ENCODE assay signal across 15 cellular contexts in genomic region chr15:78201281-78202190, GRCh38. TPM values are rescaled to one million over a fixed set of nuclear protein-coding genes. Genes with fewer than 3 reads are reported as not detected.
"Had no signal": no experiment of that assay in that cellular context is flagged by ENCODE, and none has a peak within 500 bp of the region (broad histone marks: within the 10 kb centered on the region; RNA-seq: fewer than 3 reads in every experiment).

No MANE protein-coding gene starts in this region.

- H3K9me3 ChIP-seq: upper lobe of left lung had no signal

- H3K27ac Mint-ChIP-seq: activated naive CD8-positive, alpha-beta T cell; brain; mesothelial cell of epicardium; stimulated activated effector memory CD8-positive, alpha-beta T cell treated with anti-CD3 and anti-CD28 coated beads, Interleukin-12 subunit alpha, Interleukin-12 subunit beta, amount 100 ng/mL, for 72 hours had no signal

- H3K4me3 ChIP-seq: upper lobe of left lung had no signal

- DNase-seq: activated gamma-delta T cell; activated T-cell treated with anti-CD3 and anti-CD28 coated beads, Interleukin-2, amount 50 U/mL, for 4 hours; amygdala; dermis blood vessel endothelial cell; erythroblast; kidney; right cardiac atrium; T-helper 9 cell; upper lobe of left lung had no signal

- H3K4me1 Mint-ChIP-seq: stimulated activated effector memory CD8-positive, alpha-beta T cell treated with anti-CD3 and anti-CD28 coated beads, Interleukin-12 subunit alpha, Interleukin-12 subunit beta, amount 100 ng/mL, for 72 hours had no signal

- H3K36me3 Mint-ChIP-seq: activated naive CD8-positive, alpha-beta T cell; brain; mesothelial cell of epicardium; stimulated activated effector memory CD8-positive, alpha-beta T cell treated with anti-CD3 and anti-CD28 coated beads, Interleukin-12 subunit alpha, Interleukin-12 subunit beta, amount 100 ng/mL, for 72 hours had no signal

- ATAC-seq: activated T-cell treated with anti-CD3 and anti-CD28 coated beads, Interleukin-2, amount 50 U/mL, for 4 hours; right cardiac atrium; stimulated activated effector memory CD8-positive, alpha-beta T cell treated with anti-CD3 and anti-CD28 coated beads, Interleukin-12 subunit alpha, Interleukin-12 subunit beta, amount 100 ng/mL, for 72 hours had no signal

- H3K36me3 ChIP-seq: upper lobe of left lung had no signal

- H3K9me3 Mint-ChIP-seq: activated T-cell treated with anti-CD3 and anti-CD28 coated beads, Interleukin-2, amount 50 U/mL, for 4 hours; brain; mesothelial cell of epicardium; stimulated activated effector memory CD8-positive, alpha-beta T cell treated with anti-CD3 and anti-CD28 coated beads, Interleukin-12 subunit alpha, Interleukin-12 subunit beta, amount 100 ng/mL, for 72 hours had no signal

- H3K27ac ChIP-seq: upper lobe of left lung had no signal

- H3K27me3 Mint-ChIP-seq: activated naive CD8-positive, alpha-beta T cell had no signal

- H3K4me3 Mint-ChIP-seq: activated naive CD8-positive, alpha-beta T cell; activated T-cell treated with anti-CD3 and anti-CD28 coated beads, Interleukin-2, amount 50 U/mL, for 4 hours; brain; mesothelial cell of epicardium; stimulated activated effector memory CD8-positive, alpha-beta T cell treated with anti-CD3 and anti-CD28 coated beads, Interleukin-12 subunit alpha, Interleukin-12 subunit beta, amount 100 ng/mL, for 72 hours had no signal

- H3K27me3 ChIP-seq: upper lobe of left lung had no signal

- H3K4me1 ChIP-seq: upper lobe of left lung had no signal

- FAIRE-seq: kidney had no signal

RNA-seq across cellular contexts. Expression of gene ACSBG1, which starts 32.8 kb away (rescaled TPM):
- total RNA-seq: activated CD8-positive, alpha-beta memory T cell treated with anti-CD3 and anti-CD28 coated beads for 36 hours; activated T-cell treated with anti-CD3 and anti-CD28 coated beads, Interleukin-2, amount 50 U/mL, for 4 hours; dermis blood vessel endothelial cell; subcutaneous adipose tissue had no signal
